Comparison of ENCODE assay signal across 14 cellular contexts in genomic region chr21:41631564-41632461, GRCh38.
DNase-seq lines count a peak whose midpoint lies in the region; ATAC-seq, FAIRE-seq and TF ChIP-seq lines count a peak whose summit lies in the region.
"Had no signal": no experiment of that assay in that cellular context is flagged by ENCODE, and none has a peak within 500 bp of the region (broad histone marks: within the 10 kb centered on the region; RNA-seq: fewer than 3 reads in every experiment).

No MANE protein-coding gene starts in this region.

- TF ChIP-seq CTCF in MCF 10A (IDR thresholded peaks at IDR 0.05; ENCODE audit: unreplicated experiment) (no peak), D721Med (IDR thresholded peaks at IDR 0.05; ENCODE audit: insufficient read depth, missing control alignments) (no peak)

- POLR2A ChIA-PET in MCF 10A (lab: Yijun Ruan, JAX) = interaction anchor here (0.6 to 9.4 kb wide), 21 partner anchors 10 to 155 kb away, joined by 3 to 208 read pairs (median 12); partner anchors contain the start of gene RIPK4

- H3K9me3 Mint-ChIP-seq in MCF 10A (ENCODE audit: unreplicated experiment) = peaks cover 16% of the 10 kb centered on the region
- H3K9me3 Mint-ChIP-seq: activated B cell treated with CpG ODN at 0.5 μM for 24 hours; activated naive CD4-positive, alpha-beta T cell treated with anti-CD3 and anti-CD28 coated beads, Interleukin-2, amount 10 ng/mL, durations not matched to agents 7 days and 5 days had no signal

- DNase-seq in DMS53 treated with DMSO at 0.1 percent for 48 hours (lab: John Stamatoyannopoulos, UW; ENCODE audit: unreplicated experiment) (peak; percentile 46), NCI-H146 (lab: John Stamatoyannopoulos, UW) (peak; percentile 5), MCF 10A (ENCODE audit: unreplicated experiment) (peak; percentile 94), myocyte (ENCODE audit: low read depth) (peak; percentile 67), D721Med (ENCODE audit: insufficient read length, low spot score) (no peak), hepatic stellate cell (ENCODE audit: low spot score) (no peak)
- no peak for DNase-seq in activated T-cell treated with anti-CD3 and anti-CD28 coated beads, Interleukin-2, amount 50 U/mL, for 48 hours
- DNase-seq: activated B cell treated with CpG ODN at 0.5 μM for 24 hours; activated naive CD4-positive, alpha-beta T cell treated with anti-CD3 and anti-CD28 coated beads, Interleukin-2, amount 10 ng/mL, durations not matched to agents 7 days and 5 days; GF-D8; mesendoderm; NCI-H526 treated with DMSO at 0.1 percent for 48 hours; stimulated activated CD4-positive, alpha-beta T cell treated with anti-CD3 and anti-CD28 coated beads, Interleukin-15, amount 100 ng/mL, for 24 hours had no signal

- no peaks in the 10 kb centered on the region for H3K27me3 Mint-ChIP-seq in MCF 10A (ENCODE audit: insufficient read depth, unreplicated experiment)

- no peak for ATAC-seq in HG03460 (IDR thresholded peaks at IDR 0.05; ENCODE audit: unreplicated experiment)

- H3K4me1 Mint-ChIP-seq in MCF 10A (ENCODE audit: insufficient read depth, unreplicated experiment) = peaks cover 41% of the 10 kb centered on the region
- H3K4me1 Mint-ChIP-seq: activated B cell treated with CpG ODN at 0.5 μM for 24 hours; activated naive CD4-positive, alpha-beta T cell treated with anti-CD3 and anti-CD28 coated beads, Interleukin-2, amount 10 ng/mL, durations not matched to agents 7 days and 5 days had no signal

- intact Hi-C loops in MCF 10A (cut with micrococcal nuclease) = loop anchor here (5.0 kb wide), 1 partner anchor 45 kb away; no protein-coding TSS in a partner anchor

- H3K4me3 Mint-ChIP-seq in MCF 10A (ENCODE audit: unreplicated experiment) = peak overlapping the region; percentile 13
- H3K4me3 Mint-ChIP-seq: activated B cell treated with CpG ODN at 0.5 μM for 24 hours; activated naive CD4-positive, alpha-beta T cell treated with anti-CD3 and anti-CD28 coated beads, Interleukin-2, amount 10 ng/mL, durations not matched to agents 7 days and 5 days had no signal

- peak overlapping the region; percentile 32 for H3K27ac Mint-ChIP-seq in MCF 10A (ENCODE audit: low read depth, unreplicated experiment)
- H3K27ac Mint-ChIP-seq: activated B cell treated with CpG ODN at 0.5 μM for 24 hours; activated naive CD4-positive, alpha-beta T cell treated with anti-CD3 and anti-CD28 coated beads, Interleukin-2, amount 10 ng/mL, durations not matched to agents 7 days and 5 days had no signal

- no TSS peak for BruUV-seq in MCF 10A (replicated peaks; lab: Mats Ljungman, UMichigan)

- CTCF ChIA-PET in MCF 10A (lab: Yijun Ruan, JAX) = interaction anchor here (0.6 to 2.9 kb wide), 15 partner anchors 13 to 348 kb away, joined by 3 to 16 read pairs (median 6); no protein-coding TSS in a partner anchor

- no peak for FAIRE-seq in D721Med (lab: Jason Lieb, UNC)

- peaks cover 7% of the 10 kb centered on the region for H3K36me3 Mint-ChIP-seq in MCF 10A (ENCODE audit: insufficient read depth, unreplicated experiment)
- H3K36me3 Mint-ChIP-seq: activated naive CD4-positive, alpha-beta T cell treated with anti-CD3 and anti-CD28 coated beads, Interleukin-2, amount 10 ng/mL, durations not matched to agents 7 days and 5 days had no signal

Comparison
In these comparisons a context has a peak if more than half of its experiments do, and no peak if none do; other contexts are left out.
1. DNase-seq: peak in DMS53 treated with DMSO at 0.1 percent for 48 hours (single experiment), NCI-H146 (single experiment), MCF 10A (single experiment) and myocyte (single experiment); none in activated T-cell treated with anti-CD3 and anti-CD28 coated beads, Interleukin-2, amount 50 U/mL, for 48 hours (0 of 2), D721Med (single experiment) and hepatic stellate cell (single experiment).